In genomic region chr1:11071463-11072215, GRCh38 we compare ENCODE assay signal across 13 cellular contexts. TPM values are rescaled to one million over a fixed set of nuclear protein-coding genes. Genes with fewer than 3 reads are reported as not detected.
DNase-seq lines count a peak whose midpoint lies in the region; ATAC-seq, FAIRE-seq and TF ChIP-seq lines count a peak whose summit lies in the region.
"Had no signal": no experiment of that assay in that cellular context is flagged by ENCODE, and none has a peak within 500 bp of the region (broad histone marks: within the 10 kb centered on the region; RNA-seq: fewer than 3 reads in every experiment).

No MANE protein-coding gene starts in this region.

- H3K9me3 ChIP-seq in small intestine (ENCODE audit: control insufficient read depth, low read depth): no peaks in the 10 kb centered on the region
- H3K9me3 ChIP-seq: Caco-2 had no signal

- H3K4me1 ChIP-seq in small intestine (ENCODE audit: control insufficient read depth in 2 of 2, insufficient read depth in 1 of 2, low read depth in 1 of 2, low read length in 1 of 2): no peaks in the 10 kb centered on the region
- H3K4me1 ChIP-seq: Caco-2, neural progenitor cell had no signal

- 63 to 82% (median 64%) methylated on average over 15 of the region's 15 CpGs for WGBS in small intestine, 3 donors

- CTCF ChIA-PET in RWPE1 (lab: Yijun Ruan, JAX): interaction anchor here (0.7 kb wide), 1 partner anchor 36 kb away, joined by 5 read pairs; no protein-coding TSS in a partner anchor

- H3K36me3 Mint-ChIP-seq in naive B cell: peaks cover 7 to 32% of the 10 kb centered on the region in 2 donors

- POLR2A ChIA-PET in RWPE1 (lab: Yijun Ruan, JAX; ENCODE audit: low non-redundant PET): no interaction called here

- H3K27ac ChIP-seq in RWPE1: peak overlapping the region; percentile 5
- no peak overlapping the region for H3K27ac ChIP-seq in small intestine (ENCODE audit: low read depth in 1 of 2, low read length in 1 of 2)
- H3K27ac ChIP-seq: cardiac muscle cell, neural progenitor cell had no signal

- peak overlapping the region in 1 of 8 donors; percentile 77 for H3K4me3 Mint-ChIP-seq in naive B cell
- H3K4me3 Mint-ChIP-seq: neural progenitor cell had no signal

- H3K27ac Mint-ChIP-seq in naive B cell: peak overlapping the region in 4 of 6 donors; percentile 1 to 65 (median 58)
- H3K27ac Mint-ChIP-seq: neural progenitor cell had no signal

- peak; percentile 98 for DNase-seq in DMS79 (lab: John Stamatoyannopoulos, UW)
- peak; percentile 25 for DNase-seq in NCI-H1417 treated with DMSO at 0.1 percent for 48 hours (lab: John Stamatoyannopoulos, UW)
- DNase-seq in RWPE1 (ENCODE audit: low spot score): no peak
- DNase-seq in naive B cell: no peak
- no peak for DNase-seq in COLO829 (ENCODE audit: low spot score)
- DNase-seq in NK-92 (lab: John Stamatoyannopoulos, UW; ENCODE audit: unreplicated experiment): no peak
- DNase-seq in small intestine: no peak
- no peak for DNase-seq in stimulated activated CD4-positive, alpha-beta T cell treated with anti-CD3 and anti-CD28 coated beads, Interleukin-2, amount 100 ng/mL, for 48 hours
- DNase-seq: activated CD8-positive, alpha-beta memory T cell treated with anti-CD3 and anti-CD28 coated beads, Interleukin-2, amount 50 U/mL, for 4 hours had no signal

- H3K27me3 Mint-ChIP-seq in naive B cell: no peaks in the 10 kb centered on the region

- TF ChIP-seq CTCF in RWPE1 (conservative IDR thresholded peaks at IDR 0.05; ENCODE audit: low read depth): no peak

- H3K4me3 ChIP-seq in small intestine (ENCODE audit: low read depth in 1 of 2, low read length in 2 of 2): no peak overlapping the region
- H3K4me3 ChIP-seq: cardiac muscle cell, GM12878, neural progenitor cell had no signal

- H3K36me3 ChIP-seq in small intestine (ENCODE audit: control insufficient read depth in 2 of 2, insufficient read depth in 2 of 2, low read length in 2 of 2): peaks cover 24 to 41% of the 10 kb centered on the region in 2 donors
- H3K36me3 ChIP-seq: neural progenitor cell had no signal

- peaks cover 0 to 8% (median 0%) of the 10 kb centered on the region in 3 donors for H3K4me1 Mint-ChIP-seq in naive B cell
- H3K4me1 Mint-ChIP-seq: neural progenitor cell had no signal

- no peak for ATAC-seq in naive B cell (ENCODE audit: low read depth in 2 of 2)

- no peaks in the 10 kb centered on the region for H3K27me3 ChIP-seq in small intestine (ENCODE audit: control insufficient read depth in 2 of 2, insufficient read depth in 2 of 2, low read length in 2 of 2)
- H3K27me3 ChIP-seq: cardiac muscle cell, neural progenitor cell had no signal

- H3K9me3 Mint-ChIP-seq in naive B cell: no peaks in the 10 kb centered on the region
- H3K9me3 Mint-ChIP-seq: neural progenitor cell had no signal

- no peak for FAIRE-seq in small intestine (lab: Jason Lieb, UNC)

RNA-seq across cellular contexts. Expression of gene SRM, which starts 11.8 kb away (rescaled TPM):
- polyA plus RNA-seq in naive B cell (ENCODE audit: low read depth in 6 of 6) (100 to 1,000 TPM in 2 of 6 donors, 10 to 100 TPM in 4; 74.3 to 133 (median 89.4) TPM), small intestine (10 to 100 TPM in 2 of 3 donors, 1 to 10 TPM in 1; 5.6 to 67.3 (median 25.7) TPM)

RNA-seq across cellular contexts. Expression of gene MASP2, which starts 24.6 kb away (rescaled TPM):
- polyA plus RNA-seq in naive B cell (ENCODE audit: low read depth in 6 of 6) (under 1 TPM in 2 of 6 donors, not detected in 4; 0.10 to 0.26 TPM), small intestine (not detected)

RNA-seq across cellular contexts. Expression of gene EXOSC10, which starts 28.0 kb away (rescaled TPM):
- polyA plus RNA-seq in naive B cell (ENCODE audit: low read depth in 6 of 6): 10 to 100 TPM; 23.4 to 55.2 (median 41.4) TPM
- polyA plus RNA-seq in small intestine: 10 to 100 TPM; 30.1 to 38.5 (median 31.1) TPM

RNA-seq across cellular contexts. Expression of gene TARDBP, which starts 59.2 kb away (rescaled TPM):
- polyA plus RNA-seq in naive B cell (ENCODE audit: low read depth in 6 of 6): 10 to 100 TPM; 38.9 to 83.8 (median 64.3) TPM
- 100 to 1,000 TPM in 1 of 3 donors, 10 to 100 TPM in 2; 86.1 to 138 (median 94.0) TPM for polyA plus RNA-seq in small intestine

Comparison
In these comparisons a context has a peak if more than half of its experiments do, and no peak if none do; other contexts are left out.
1. DNase-seq: peak in DMS79 (single experiment) and NCI-H1417 treated with DMSO at 0.1 percent for 48 hours (single experiment); none in RWPE1 (single experiment), naive B cell (single experiment), COLO829 (single experiment), NK-92 (single experiment), small intestine (single experiment) and stimulated activated CD4-positive, alpha-beta T cell treated with anti-CD3 and anti-CD28 coated beads, Interleukin-2, amount 100 ng/mL, for 48 hours (0 of 2).